ENCODE assay signal across 8 cellular contexts in the genomic region with DNA sequence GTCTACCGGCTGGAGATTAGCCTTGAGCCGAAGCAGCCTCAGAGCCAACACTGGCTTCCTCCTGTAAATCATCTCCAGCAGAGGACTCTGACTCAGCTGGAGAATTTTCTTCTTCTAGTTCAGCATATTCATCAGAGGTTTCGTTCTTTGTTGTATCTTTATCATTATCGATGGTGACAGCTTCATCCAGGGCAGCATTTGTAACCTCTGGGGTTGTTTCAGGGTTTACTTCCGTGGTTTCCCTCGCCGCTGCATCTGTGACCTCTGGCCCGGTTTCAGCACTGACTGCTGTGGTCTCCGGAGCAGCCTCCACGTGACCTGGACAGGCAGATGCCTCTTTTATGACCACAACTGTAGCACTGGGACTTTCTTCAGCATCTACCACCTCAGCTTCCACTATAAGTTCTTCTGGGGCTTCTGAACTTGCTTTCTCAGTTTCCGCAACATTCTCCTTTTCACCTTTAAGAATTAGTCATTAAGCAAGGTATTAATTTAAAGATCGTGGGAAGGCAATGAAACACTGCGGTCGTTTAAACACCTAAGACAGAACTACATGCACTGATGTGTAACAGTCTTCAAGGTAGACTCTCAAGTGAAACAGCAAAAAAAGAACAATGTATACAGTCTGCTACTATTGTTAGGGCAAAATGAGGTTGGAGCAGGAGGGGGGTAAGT. TPM values are rescaled to one million over a fixed set of nuclear protein-coding genes. Genes with fewer than 3 reads are reported as not detected.
DNase-seq lines count a peak whose midpoint lies in the region; ATAC-seq and TF ChIP-seq lines count a peak whose summit lies in the region.

No MANE protein-coding gene starts in this region.

- no peaks in the 10 kb centered on the region for H3F3A ChIP-seq in GM23338 (replicated peaks; ENCODE audit: low read depth)

- DNase-seq in G401 (ENCODE audit: low spot score): peak; percentile 17
- peak; percentile 26 for DNase-seq in GM23338 (ENCODE audit: low spot score)
- peak; percentile 53 for DNase-seq in MCF 10A (ENCODE audit: unreplicated experiment)
- DNase-seq in kidney glomerular epithelial cell (lab: John Stamatoyannopoulos, UW): peak; percentile 72
- DNase-seq in stimulated activated CD4-positive, alpha-beta T cell treated with anti-CD3 and anti-CD28 coated beads, Interleukin-2, amount 100 ng/mL, for 24 hours: peak; percentile 77 to 81
- no peak for DNase-seq in NCI-H1105 (lab: John Stamatoyannopoulos, UW)

- no TSS peak for BruUV-seq in MCF 10A (replicated peaks; lab: Mats Ljungman, UMichigan)

- CTCF ChIA-PET in MCF 10A (lab: Yijun Ruan, JAX): interaction anchor here (1.0 to 1.7 kb wide), 3 partner anchors 8 to 29 kb away, joined by 4 to 9 read pairs (median 4); no protein-coding TSS in a partner anchor

- no peaks in the 10 kb centered on the region for H3K27me3 ChIP-seq in GM23338 (ENCODE audit: insufficient read depth)

- H3K79me2 ChIP-seq in GM23338 (replicated peaks; ENCODE audit: insufficient read depth): no peaks in the 10 kb centered on the region

- peak; percentile 88 for ATAC-seq in GM23338

- H3K4me3 ChIP-seq in GM23338 (no peak overlapping the region), WI38 (ENCODE audit: low read depth, low read length) (peak overlapping the region; percentile 50)

- TF ChIP-seq CTCF in GM23338 (conservative IDR thresholded peaks at IDR 0.05; ENCODE audit: low read depth in 2 of 2): no peak
- no peak for TF ChIP-seq CTCF in WI38 (IDR thresholded peaks at IDR 0.05; ENCODE audit: low read depth, low read length)
- no peak for TF ChIP-seq CTCF in MCF 10A (IDR thresholded peaks at IDR 0.05; ENCODE audit: unreplicated experiment)

- H4K20me1 ChIP-seq in GM23338 (replicated peaks; ENCODE audit: insufficient read depth): no peaks in the 10 kb centered on the region

- H3K27ac Mint-ChIP-seq in GM23338 (no peak overlapping the region), MCF 10A (ENCODE audit: low read depth, unreplicated experiment) (peak overlapping the region; percentile 61)

- H3K27me3 Mint-ChIP-seq in GM23338 (ENCODE audit: insufficient read depth, low read depth, poor library complexity): peaks cover 1% of the 10 kb centered on the region
- no peaks in the 10 kb centered on the region for H3K27me3 Mint-ChIP-seq in MCF 10A (ENCODE audit: insufficient read depth, unreplicated experiment)

- POLR2A ChIA-PET in MCF 10A (lab: Yijun Ruan, JAX): interaction anchor here (0.6 to 3.6 kb wide), 13 partner anchors 9 to 252 kb away, joined by 3 to 34 read pairs (median 4); partner anchors contain the start of genes NAA15, NDUFC1 and NOCT

- in situ Hi-C loops in G401 (cut with HindIII; ENCODE audit: low sequenced_read_pairs): no loop called here

- no peaks in the 10 kb centered on the region for H3K9me2 ChIP-seq in GM23338 (ENCODE audit: insufficient read depth)

- no peaks in the 10 kb centered on the region for H3K9me3 Mint-ChIP-seq in GM23338
- no peaks in the 10 kb centered on the region for H3K9me3 Mint-ChIP-seq in MCF 10A (ENCODE audit: unreplicated experiment)

- intact Hi-C loops in MCF 10A (cut with micrococcal nuclease): no loop called here

- H3K27ac ChIP-seq in GM23338 (ENCODE audit: low read depth) (no peak overlapping the region), KOPT-K1 (ENCODE audit: low read depth, low read length, poor library complexity, severe bottlenecking) (peak overlapping the region; percentile 58)

- H3K9me3 ChIP-seq in KOPT-K1 (ENCODE audit: insufficient read depth, low read length, poor library complexity, severe bottlenecking): no peaks in the 10 kb centered on the region

- H3K4me3 Mint-ChIP-seq in GM23338 (no peak overlapping the region), MCF 10A (ENCODE audit: unreplicated experiment) (peak overlapping the region; percentile 71)

- no peaks in the 10 kb centered on the region for H3K36me3 Mint-ChIP-seq in GM23338 (ENCODE audit: low read depth)
- no peaks in the 10 kb centered on the region for H3K36me3 Mint-ChIP-seq in MCF 10A (ENCODE audit: insufficient read depth, unreplicated experiment)

- peaks cover 5% of the 10 kb centered on the region; the same call in 1 of the 2 replicates for H3K4me1 ChIP-seq in GM23338 (ENCODE audit: insufficient read depth)

- H3K36me3 ChIP-seq in GM23338 (ENCODE audit: insufficient read depth) (no peaks in the 10 kb centered on the region), KOPT-K1 (ENCODE audit: insufficient read depth, low read length) (no peaks in the 10 kb centered on the region)

- no peak overlapping the region for H3K4me2 ChIP-seq in GM23338

- H3K4me1 Mint-ChIP-seq in GM23338 (peaks cover 18% of the 10 kb centered on the region), MCF 10A (ENCODE audit: insufficient read depth, unreplicated experiment) (peaks cover 14% of the 10 kb centered on the region)

- peak overlapping the region; percentile 70; the same call in 1 of the 2 replicates for H2AFZ ChIP-seq in GM23338

TF ChIP-seq in GM23338, 12 proteins besides CTCF, POLR2A, EP300 and RAD21 (continues in another document):
- TF ChIP-seq, protein P1, sequence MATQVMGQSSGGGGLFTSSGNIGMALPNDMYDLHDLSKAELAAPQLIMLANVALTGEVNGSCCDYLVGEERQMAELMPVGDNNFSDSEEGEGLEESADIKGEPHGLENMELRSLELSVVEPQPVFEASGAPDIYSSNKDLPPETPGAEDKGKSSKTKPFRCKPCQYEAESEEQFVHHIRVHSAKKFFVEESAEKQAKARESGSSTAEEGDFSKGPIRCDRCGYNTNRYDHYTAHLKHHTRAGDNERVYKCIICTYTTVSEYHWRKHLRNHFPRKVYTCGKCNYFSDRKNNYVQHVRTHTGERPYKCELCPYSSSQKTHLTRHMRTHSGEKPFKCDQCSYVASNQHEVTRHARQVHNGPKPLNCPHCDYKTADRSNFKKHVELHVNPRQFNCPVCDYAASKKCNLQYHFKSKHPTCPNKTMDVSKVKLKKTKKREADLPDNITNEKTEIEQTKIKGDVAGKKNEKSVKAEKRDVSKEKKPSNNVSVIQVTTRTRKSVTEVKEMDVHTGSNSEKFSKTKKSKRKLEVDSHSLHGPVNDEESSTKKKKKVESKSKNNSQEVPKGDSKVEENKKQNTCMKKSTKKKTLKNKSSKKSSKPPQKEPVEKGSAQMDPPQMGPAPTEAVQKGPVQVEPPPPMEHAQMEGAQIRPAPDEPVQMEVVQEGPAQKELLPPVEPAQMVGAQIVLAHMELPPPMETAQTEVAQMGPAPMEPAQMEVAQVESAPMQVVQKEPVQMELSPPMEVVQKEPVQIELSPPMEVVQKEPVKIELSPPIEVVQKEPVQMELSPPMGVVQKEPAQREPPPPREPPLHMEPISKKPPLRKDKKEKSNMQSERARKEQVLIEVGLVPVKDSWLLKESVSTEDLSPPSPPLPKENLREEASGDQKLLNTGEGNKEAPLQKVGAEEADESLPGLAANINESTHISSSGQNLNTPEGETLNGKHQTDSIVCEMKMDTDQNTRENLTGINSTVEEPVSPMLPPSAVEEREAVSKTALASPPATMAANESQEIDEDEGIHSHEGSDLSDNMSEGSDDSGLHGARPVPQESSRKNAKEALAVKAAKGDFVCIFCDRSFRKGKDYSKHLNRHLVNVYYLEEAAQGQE (IDR thresholded peaks at IDR 0.05; ENCODE audit: unreplicated experiment): no peak
- TF ChIP-seq CREB1 (CRISPR knock-in tag; IDR thresholded peaks at IDR 0.05; ENCODE audit: low read depth): no peak
- no peak for TF ChIP-seq EZH2phosphoT487 (IDR thresholded peaks at IDR 0.05; ENCODE audit: unreplicated experiment)
- no peak for TF ChIP-seq EZH2 (IDR thresholded peaks at IDR 0.05; ENCODE audit: low read depth, unreplicated experiment)
- TF ChIP-seq ETS1 (IDR thresholded peaks at IDR 0.05): no peak
- no peak for TF ChIP-seq JUNB (IDR thresholded peaks at IDR 0.05; ENCODE audit: unreplicated experiment)
- no peak for TF ChIP-seq STAT1 (IDR thresholded peaks at IDR 0.05; ENCODE audit: unreplicated experiment)
- no peak for TF ChIP-seq NANOG (IDR thresholded peaks at IDR 0.05; ENCODE audit: borderline replicate concordance)
- TF ChIP-seq ZNF114 (CRISPR knock-in tag; IDR thresholded peaks at IDR 0.05): no peak
- no peak for TF ChIP-seq POLR2AphosphoS5 (IDR thresholded peaks at IDR 0.05; ENCODE audit: low read depth)
- TF ChIP-seq ZNF331 (CRISPR knock-in tag; IDR thresholded peaks at IDR 0.05; ENCODE audit: low read depth): no peak

RNA-seq across cellular contexts. Expression of gene MGARP, which starts 13.3 kb away (rescaled TPM):
- not detected in 2 replicates for total RNA-seq in G401 (2014; rRNA removed; shearing (Covaris generic))
- total RNA-seq in GM23338 (2014; rRNA removed; shearing (Covaris generic)): 2.4 and 2.8 TPM in 2 replicates
- 4.1 and 4.7 TPM in 2 replicates for polyA plus RNA-seq in GM23338 (2016; fragmentation: Nextera tagmentation; extraction: Ambion mirVana)
- not detected in 2 replicates for total RNA-seq in MCF 10A (2022)

RNA-seq across cellular contexts. Expression of gene NAA15, which starts 34.6 kb away (rescaled TPM):
- total RNA-seq in G401 (2014; rRNA removed; shearing (Covaris generic)): 33.4 and 38.3 TPM in 2 replicates
- 95.0 and 101 TPM in 2 replicates for total RNA-seq in GM23338 (2014; rRNA removed; shearing (Covaris generic))
- polyA plus RNA-seq in GM23338 (2016; fragmentation: Nextera tagmentation; extraction: Ambion mirVana): 48.2 and 80.1 TPM in 2 replicates
- 54.9 and 80.6 TPM in 2 replicates for total RNA-seq in MCF 10A (2022)

RNA-seq across cellular contexts. Expression of gene NDUFC1, which starts 35.6 kb away (rescaled TPM):
- 155 and 206 TPM in 2 replicates for total RNA-seq in G401 (2014; rRNA removed; shearing (Covaris generic))
- total RNA-seq in GM23338 (2014; rRNA removed; shearing (Covaris generic)): 31.8 and 44.4 TPM in 2 replicates
- 367 and 418 TPM in 2 replicates for polyA plus RNA-seq in GM23338 (2016; fragmentation: Nextera tagmentation; extraction: Ambion mirVana)
- total RNA-seq in MCF 10A (2022): 86.1 and 102 TPM in 2 replicates
